Comparison of ENCODE assay signal across 1 cellular context in genomic region chr3:39149059-39149455, GRCh38.
TF ChIP-seq lines count a peak whose summit lies in the region.

No MANE protein-coding gene starts in this region.

TF ChIP-seq in GM12878, 131 proteins besides CTCF, POLR2A, EP300 and RAD21 (continued from another document):
- no peak for TF ChIP-seq ATF3 (IDR thresholded peaks at IDR 0.05; ENCODE audit: borderline replicate concordance, extremely low read depth, low read depth, low read length)
- no peak for TF ChIP-seq RELB (IDR thresholded peaks at IDR 0.05; ENCODE audit: low read depth)
- TF ChIP-seq MEF2A (IDR thresholded peaks at IDR 0.05; ENCODE audit: insufficient read depth, low read depth, low read length), result no peak
- TF ChIP-seq ZBTB33 (IDR thresholded peaks at IDR 0.05), result no peak
- no peak for TF ChIP-seq EGR1 (IDR thresholded peaks at IDR 0.05; ENCODE audit: borderline replicate concordance in 1 of 2, low read depth in 2 of 2, low read length in 2 of 2)
- TF ChIP-seq CEBPZ (IDR thresholded peaks at IDR 0.05; ENCODE audit: low read depth, low read length), result no peak
- TF ChIP-seq JUNB (IDR thresholded peaks at IDR 0.05), result no peak
- peak; percentile 72 for TF ChIP-seq ZNF384 (IDR thresholded peaks at IDR 0.05; ENCODE audit: borderline replicate concordance, low read depth, low read length)
- no peak for TF ChIP-seq TCF7 (IDR thresholded peaks at IDR 0.05; ENCODE audit: borderline replicate concordance)
- TF ChIP-seq BMI1 (IDR thresholded peaks at IDR 0.05; ENCODE audit: borderline replicate concordance), result no peak
- no peak for TF ChIP-seq HCFC1 (IDR thresholded peaks at IDR 0.05; ENCODE audit: low read length)
- TF ChIP-seq MLLT1 (IDR thresholded peaks at IDR 0.05), result no peak
- no peak for TF ChIP-seq ZSCAN29 (IDR thresholded peaks at IDR 0.05)
- no peak for TF ChIP-seq ZNF592 (IDR thresholded peaks at IDR 0.05)
- TF ChIP-seq SMC3 (IDR thresholded peaks at IDR 0.05; ENCODE audit: borderline replicate concordance, low read length), result peak; percentile 4; the same call in 1 of the 2 replicates
- peak; percentile 71 for TF ChIP-seq MEF2B (IDR thresholded peaks at IDR 0.05; ENCODE audit: partially characterized antibody, poor library complexity, severe bottlenecking)
- no peak for TF ChIP-seq NFIC (IDR thresholded peaks at IDR 0.05; ENCODE audit: low read depth, low read length)
- TF ChIP-seq NKRF (conservative IDR thresholded peaks at IDR 0.05), result no peak
- TF ChIP-seq EZH2 (IDR thresholded peaks at IDR 0.05; ENCODE audit: borderline replicate concordance, control insufficient read depth, low read depth, low read length), result no peak
- no peak for TF ChIP-seq YBX1 (IDR thresholded peaks at IDR 0.05)
- TF ChIP-seq NR2C2 (IDR thresholded peaks at IDR 0.05; ENCODE audit: borderline replicate concordance, control insufficient read depth, insufficient read length, low read depth), result no peak
- TF ChIP-seq SMARCA5 (IDR thresholded peaks at IDR 0.05), result no peak
- no peak for TF ChIP-seq MTA3 (IDR thresholded peaks at IDR 0.05; ENCODE audit: borderline replicate concordance, low read length)
- TF ChIP-seq TAF1 (IDR thresholded peaks at IDR 0.05; ENCODE audit: borderline replicate concordance, low read depth, low read length), result 0 out of 2 replicates have a peak, but pooled peaks have one; percentile 18
